In the genomic region with DNA sequence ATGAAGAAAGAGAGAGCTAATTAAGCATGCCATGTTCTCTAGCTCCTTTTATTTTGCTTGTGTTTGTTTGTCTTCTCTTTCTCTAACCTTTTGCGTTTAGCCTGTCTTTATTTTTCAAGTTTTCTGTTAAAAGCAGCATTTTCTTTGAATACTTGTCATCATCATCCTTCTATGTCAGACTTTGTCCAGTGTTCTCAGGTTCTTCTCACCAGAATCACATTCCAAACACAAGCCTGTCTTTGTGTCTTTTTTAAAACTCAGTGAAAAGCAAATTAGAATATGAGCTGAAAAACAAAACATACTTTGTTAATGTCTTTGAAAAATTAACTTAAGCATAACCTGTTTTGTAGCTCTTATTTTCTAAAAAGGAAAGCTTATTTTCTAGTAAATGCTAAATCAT, we compare ENCODE assay signal across 16 cellular contexts.
"Had no signal": no experiment of that assay in that cellular context is flagged by ENCODE, and none has a peak within 500 bp of the region (broad histone marks: within the 10 kb centered on the region; RNA-seq: fewer than 3 reads in every experiment).

No MANE protein-coding gene starts in this region.

- H3K36me3 Mint-ChIP-seq: activated CD4-positive, alpha-beta memory T cell treated with anti-CD3 and anti-CD28 coated beads for 36 hours; stimulated activated memory B cell treated with anti-CD40 and anti-IgM and Interleukin-4, amounts not matched to agents 10 μg/mL and 1 μg/mL and 100 μg/mL, for 72 hours had no signal

- H3K36me3 ChIP-seq: adrenal gland, thyroid gland, WERI-Rb-1 had no signal

- H3K27me3 Mint-ChIP-seq: activated CD4-positive, alpha-beta memory T cell treated with anti-CD3 and anti-CD28 coated beads for 36 hours; activated CD4-positive, alpha-beta T cell treated with anti-CD3 and anti-CD28 coated beads for 36 hours; activated naive CD4-positive, alpha-beta T cell treated with anti-CD3 and anti-CD28 coated beads, Interleukin-2, amount 50 U/mL, for 24 hours; stimulated activated memory B cell treated with anti-CD40 and anti-IgM and Interleukin-4, amounts not matched to agents 10 μg/mL and 1 μg/mL and 100 μg/mL, for 72 hours; T-helper 17 cell had no signal

- H3K27ac Mint-ChIP-seq: activated CD4-positive, alpha-beta memory T cell treated with anti-CD3 and anti-CD28 coated beads for 36 hours; activated CD4-positive, alpha-beta T cell treated with anti-CD3 and anti-CD28 coated beads for 36 hours; activated naive CD4-positive, alpha-beta T cell treated with anti-CD3 and anti-CD28 coated beads, Interleukin-2, amount 50 U/mL, for 24 hours; stimulated activated memory B cell treated with anti-CD40 and anti-IgM and Interleukin-4, amounts not matched to agents 10 μg/mL and 1 μg/mL and 100 μg/mL, for 72 hours; T-helper 17 cell had no signal

- DNase-seq: activated CD4-positive, alpha-beta memory T cell treated with anti-CD3 and anti-CD28 coated beads for 36 hours; activated CD4-positive, alpha-beta T cell treated with anti-CD3 and anti-CD28 coated beads for 36 hours; activated effector memory CD4-positive, alpha-beta T cell treated with Interleukin-2 at 50 U/mL for 16 hours; activated T-cell treated with anti-CD3 and anti-CD28 coated beads, Interleukin-2, amount 50 U/mL, for 4 hours; adrenal gland; hypothalamus; kidney glomerular epithelial cell; posterior cingulate gyrus; SHP77; stimulated activated CD4-positive, alpha-beta T cell treated with anti-CD3 and anti-CD28 coated beads, Interleukin-2, amount 100 ng/mL, for 48 hours; T-helper 17 cell; thyroid gland; WERI-Rb-1 had no signal

- H3K27me3 ChIP-seq: adrenal gland, thyroid gland had no signal

- H3K4me3 ChIP-seq: adrenal gland, thyroid gland had no signal

- H3K4me1 ChIP-seq: adrenal gland had no signal

- H3K4me1 Mint-ChIP-seq: activated CD4-positive, alpha-beta T cell treated with anti-CD3 and anti-CD28 coated beads for 36 hours; activated naive CD4-positive, alpha-beta T cell treated with anti-CD3 and anti-CD28 coated beads, Interleukin-2, amount 50 U/mL, for 24 hours; stimulated activated memory B cell treated with anti-CD40 and anti-IgM and Interleukin-4, amounts not matched to agents 10 μg/mL and 1 μg/mL and 100 μg/mL, for 72 hours; T-helper 17 cell had no signal

- H3K9me3 ChIP-seq: adrenal gland, thyroid gland had no signal

- H3K4me3 Mint-ChIP-seq: activated CD4-positive, alpha-beta memory T cell treated with anti-CD3 and anti-CD28 coated beads for 36 hours; activated CD4-positive, alpha-beta T cell treated with anti-CD3 and anti-CD28 coated beads for 36 hours; activated naive CD4-positive, alpha-beta T cell treated with anti-CD3 and anti-CD28 coated beads, Interleukin-2, amount 50 U/mL, for 24 hours; activated T-cell treated with anti-CD3 and anti-CD28 coated beads, Interleukin-2, amount 50 U/mL, for 4 hours; stimulated activated memory B cell treated with anti-CD40 and anti-IgM and Interleukin-4, amounts not matched to agents 10 μg/mL and 1 μg/mL and 100 μg/mL, for 72 hours; T-helper 17 cell had no signal

- H3K27ac ChIP-seq: adrenal gland, epithelial cell of prostate, thyroid gland, WERI-Rb-1 had no signal
